1 cellular context compared by ENCODE assay signal in the genomic region with DNA sequence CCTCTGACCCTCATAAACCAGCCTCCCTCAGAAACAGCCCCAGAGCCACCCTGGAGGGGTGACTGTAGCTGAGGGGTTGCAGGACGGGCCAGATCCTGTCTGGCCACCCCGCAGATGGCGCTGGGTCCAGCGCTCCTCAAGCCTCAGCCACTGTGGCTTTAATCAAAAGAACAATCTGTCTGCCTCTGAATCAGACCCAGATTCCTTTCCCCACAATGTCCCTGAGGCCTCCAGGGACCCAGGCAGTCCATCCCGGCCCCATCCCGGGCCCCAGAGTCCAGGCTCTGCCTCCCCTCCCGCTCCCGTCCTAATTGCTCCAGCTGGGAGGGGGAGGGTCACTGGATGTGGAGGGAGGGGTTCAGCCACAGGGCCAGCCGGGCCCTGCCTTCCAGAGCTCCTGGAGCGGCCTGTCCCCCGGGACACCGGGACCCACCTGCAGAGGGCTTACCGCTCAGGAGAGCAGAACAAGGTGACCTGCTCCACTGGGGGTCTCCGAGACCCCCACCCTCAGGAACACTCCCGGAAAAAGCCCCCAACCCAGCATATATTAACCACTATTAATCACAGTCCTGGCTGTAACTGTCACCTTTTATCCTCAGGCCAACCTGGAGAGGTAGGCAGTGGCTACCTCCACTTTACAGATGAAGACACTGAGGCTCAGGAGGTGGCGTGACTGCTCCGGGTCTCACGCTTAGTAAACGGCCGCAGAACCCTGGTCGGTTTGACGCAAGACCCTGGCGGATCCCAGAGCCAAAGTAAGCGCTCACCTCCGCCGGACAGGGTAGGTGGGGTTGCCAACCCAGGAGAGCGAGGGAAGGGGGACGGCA.
TF ChIP-seq lines count a peak whose summit lies in the region.

No MANE protein-coding gene starts in this region.

TF ChIP-seq in HepG2, 621 proteins besides CTCF, POLR2A, EP300 and RAD21:
- TF ChIP-seq ZNF678 (CRISPR knock-in tag; IDR thresholded peaks at IDR 0.05) (no peak), ZMYM3 (CRISPR knock-in tag; IDR thresholded peaks at IDR 0.05) (no peak), TCF7L2 (IDR thresholded peaks at IDR 0.05; ENCODE audit: low read depth, low read length) (no peak), ATF7 (IDR thresholded peaks at IDR 0.05) (no peak), ATF7 (CRISPR knock-in tag; IDR thresholded peaks at IDR 0.05) (no peak), ZNF746 (CRISPR knock-in tag; IDR thresholded peaks at IDR 0.05) (no peak), TEAD2 (CRISPR knock-in tag; IDR thresholded peaks at IDR 0.05) (no peak), NFKB2 (CRISPR knock-in tag; IDR thresholded peaks at IDR 0.05; ENCODE audit: borderline replicate concordance) (0 out of 2 replicates have a peak, but pooled peaks have one; percentile 41), PCBP1 (IDR thresholded peaks at IDR 0.05; ENCODE audit: borderline replicate concordance, low read depth, low read length) (0 out of 2 replicates have a peak, but pooled peaks have one; percentile 15), ZBTB42 (CRISPR knock-in tag; IDR thresholded peaks at IDR 0.05) (no peak), ZNF543 (CRISPR knock-in tag; IDR thresholded peaks at IDR 0.05) (no peak), ZBTB7A (CRISPR knock-in tag; IDR thresholded peaks at IDR 0.05) (peak; percentile 4; the same call in 1 of the 2 replicates), MEIS2 (CRISPR knock-in tag; IDR thresholded peaks at IDR 0.05) (0 out of 2 replicates have a peak, but pooled peaks have one; percentile 36), ZNF891 (CRISPR knock-in tag; IDR thresholded peaks at IDR 0.05) (0 out of 2 replicates have a peak, but pooled peaks have one; percentile 27), MEIS1 (CRISPR knock-in tag; IDR thresholded peaks at IDR 0.05; ENCODE audit: borderline replicate concordance) (0 out of 2 replicates have a peak, but pooled peaks have one; percentile 28), PLRG1 (conservative IDR thresholded peaks at IDR 0.05) (no peak), HNRNPLL (IDR thresholded peaks at IDR 0.05; ENCODE audit: low read depth, low read length, poor library complexity, severe bottlenecking) (peak; percentile 43), AGO1 (IDR thresholded peaks at IDR 0.05; ENCODE audit: low read depth, low read length, poor library complexity, severe bottlenecking) (no peak), ZBTB7B (CRISPR knock-in tag; IDR thresholded peaks at IDR 0.05) (peak; percentile 33; the same call in 1 of the 2 replicates), ZNF761 (CRISPR knock-in tag; conservative IDR thresholded peaks at IDR 0.05) (no peak), ZNF850 (CRISPR knock-in tag; conservative IDR thresholded peaks at IDR 0.05) (no peak), TMF1 (CRISPR knock-in tag; IDR thresholded peaks at IDR 0.05; ENCODE audit: low read depth) (no peak), ZNF629 (CRISPR knock-in tag; conservative IDR thresholded peaks at IDR 0.05) (peak; percentile 87), ZNF225 (CRISPR knock-in tag; IDR thresholded peaks at IDR 0.05) (no peak), ATM (IDR thresholded peaks at IDR 0.05; ENCODE audit: borderline replicate concordance) (no peak), CCDC6 (CRISPR knock-in tag; IDR thresholded peaks at IDR 0.05) (no peak), ELF1 (CRISPR knock-in tag; IDR thresholded peaks at IDR 0.05) (no peak), SUZ12 (IDR thresholded peaks at IDR 0.05; ENCODE audit: low read depth, low read length) (no peak), SRSF1 (optimal IDR thresholded peaks at IDR 0.05; ENCODE audit: low read depth, low read length) (peak; percentile 27), ISL2 (CRISPR knock-in tag; IDR thresholded peaks at IDR 0.05) (no peak)
- TF ChIP-seq, protein P1, sequence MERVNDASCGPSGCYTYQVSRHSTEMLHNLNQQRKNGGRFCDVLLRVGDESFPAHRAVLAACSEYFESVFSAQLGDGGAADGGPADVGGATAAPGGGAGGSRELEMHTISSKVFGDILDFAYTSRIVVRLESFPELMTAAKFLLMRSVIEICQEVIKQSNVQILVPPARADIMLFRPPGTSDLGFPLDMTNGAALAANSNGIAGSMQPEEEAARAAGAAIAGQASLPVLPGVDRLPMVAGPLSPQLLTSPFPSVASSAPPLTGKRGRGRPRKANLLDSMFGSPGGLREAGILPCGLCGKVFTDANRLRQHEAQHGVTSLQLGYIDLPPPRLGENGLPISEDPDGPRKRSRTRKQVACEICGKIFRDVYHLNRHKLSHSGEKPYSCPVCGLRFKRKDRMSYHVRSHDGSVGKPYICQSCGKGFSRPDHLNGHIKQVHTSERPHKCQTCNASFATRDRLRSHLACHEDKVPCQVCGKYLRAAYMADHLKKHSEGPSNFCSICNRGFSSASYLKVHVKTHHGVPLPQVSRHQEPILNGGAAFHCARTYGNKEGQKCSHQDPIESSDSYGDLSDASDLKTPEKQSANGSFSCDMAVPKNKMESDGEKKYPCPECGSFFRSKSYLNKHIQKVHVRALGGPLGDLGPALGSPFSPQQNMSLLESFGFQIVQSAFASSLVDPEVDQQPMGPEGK (CRISPR knock-in tag; IDR thresholded peaks at IDR 0.05) = peak; percentile 69
- TF ChIP-seq, protein P2, sequence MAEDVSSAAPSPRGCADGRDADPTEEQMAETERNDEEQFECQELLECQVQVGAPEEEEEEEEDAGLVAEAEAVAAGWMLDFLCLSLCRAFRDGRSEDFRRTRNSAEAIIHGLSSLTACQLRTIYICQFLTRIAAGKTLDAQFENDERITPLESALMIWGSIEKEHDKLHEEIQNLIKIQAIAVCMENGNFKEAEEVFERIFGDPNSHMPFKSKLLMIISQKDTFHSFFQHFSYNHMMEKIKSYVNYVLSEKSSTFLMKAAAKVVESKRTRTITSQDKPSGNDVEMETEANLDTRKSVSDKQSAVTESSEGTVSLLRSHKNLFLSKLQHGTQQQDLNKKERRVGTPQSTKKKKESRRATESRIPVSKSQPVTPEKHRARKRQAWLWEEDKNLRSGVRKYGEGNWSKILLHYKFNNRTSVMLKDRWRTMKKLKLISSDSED (CRISPR knock-in tag; IDR thresholded peaks at IDR 0.05) = no peak
- TF ChIP-seq, protein P3, sequence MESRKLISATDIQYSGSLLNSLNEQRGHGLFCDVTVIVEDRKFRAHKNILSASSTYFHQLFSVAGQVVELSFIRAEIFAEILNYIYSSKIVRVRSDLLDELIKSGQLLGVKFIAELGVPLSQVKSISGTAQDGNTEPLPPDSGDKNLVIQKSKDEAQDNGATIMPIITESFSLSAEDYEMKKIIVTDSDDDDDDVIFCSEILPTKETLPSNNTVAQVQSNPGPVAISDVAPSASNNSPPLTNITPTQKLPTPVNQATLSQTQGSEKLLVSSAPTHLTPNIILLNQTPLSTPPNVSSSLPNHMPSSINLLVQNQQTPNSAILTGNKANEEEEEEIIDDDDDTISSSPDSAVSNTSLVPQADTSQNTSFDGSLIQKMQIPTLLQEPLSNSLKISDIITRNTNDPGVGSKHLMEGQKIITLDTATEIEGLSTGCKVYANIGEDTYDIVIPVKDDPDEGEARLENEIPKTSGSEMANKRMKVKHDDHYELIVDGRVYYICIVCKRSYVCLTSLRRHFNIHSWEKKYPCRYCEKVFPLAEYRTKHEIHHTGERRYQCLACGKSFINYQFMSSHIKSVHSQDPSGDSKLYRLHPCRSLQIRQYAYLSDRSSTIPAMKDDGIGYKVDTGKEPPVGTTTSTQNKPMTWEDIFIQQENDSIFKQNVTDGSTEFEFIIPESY (CRISPR knock-in tag; IDR thresholded peaks at IDR 0.05) = no peak
- TF ChIP-seq, protein P4, sequence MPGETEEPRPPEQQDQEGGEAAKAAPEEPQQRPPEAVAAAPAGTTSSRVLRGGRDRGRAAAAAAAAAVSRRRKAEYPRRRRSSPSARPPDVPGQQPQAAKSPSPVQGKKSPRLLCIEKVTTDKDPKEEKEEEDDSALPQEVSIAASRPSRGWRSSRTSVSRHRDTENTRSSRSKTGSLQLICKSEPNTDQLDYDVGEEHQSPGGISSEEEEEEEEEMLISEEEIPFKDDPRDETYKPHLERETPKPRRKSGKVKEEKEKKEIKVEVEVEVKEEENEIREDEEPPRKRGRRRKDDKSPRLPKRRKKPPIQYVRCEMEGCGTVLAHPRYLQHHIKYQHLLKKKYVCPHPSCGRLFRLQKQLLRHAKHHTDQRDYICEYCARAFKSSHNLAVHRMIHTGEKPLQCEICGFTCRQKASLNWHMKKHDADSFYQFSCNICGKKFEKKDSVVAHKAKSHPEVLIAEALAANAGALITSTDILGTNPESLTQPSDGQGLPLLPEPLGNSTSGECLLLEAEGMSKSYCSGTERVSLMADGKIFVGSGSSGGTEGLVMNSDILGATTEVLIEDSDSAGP (CRISPR knock-in tag; IDR thresholded peaks at IDR 0.05; ENCODE audit: borderline replicate concordance) = peak; percentile 35; the same call in 1 of the 2 replicates
- TF ChIP-seq, protein P5, sequence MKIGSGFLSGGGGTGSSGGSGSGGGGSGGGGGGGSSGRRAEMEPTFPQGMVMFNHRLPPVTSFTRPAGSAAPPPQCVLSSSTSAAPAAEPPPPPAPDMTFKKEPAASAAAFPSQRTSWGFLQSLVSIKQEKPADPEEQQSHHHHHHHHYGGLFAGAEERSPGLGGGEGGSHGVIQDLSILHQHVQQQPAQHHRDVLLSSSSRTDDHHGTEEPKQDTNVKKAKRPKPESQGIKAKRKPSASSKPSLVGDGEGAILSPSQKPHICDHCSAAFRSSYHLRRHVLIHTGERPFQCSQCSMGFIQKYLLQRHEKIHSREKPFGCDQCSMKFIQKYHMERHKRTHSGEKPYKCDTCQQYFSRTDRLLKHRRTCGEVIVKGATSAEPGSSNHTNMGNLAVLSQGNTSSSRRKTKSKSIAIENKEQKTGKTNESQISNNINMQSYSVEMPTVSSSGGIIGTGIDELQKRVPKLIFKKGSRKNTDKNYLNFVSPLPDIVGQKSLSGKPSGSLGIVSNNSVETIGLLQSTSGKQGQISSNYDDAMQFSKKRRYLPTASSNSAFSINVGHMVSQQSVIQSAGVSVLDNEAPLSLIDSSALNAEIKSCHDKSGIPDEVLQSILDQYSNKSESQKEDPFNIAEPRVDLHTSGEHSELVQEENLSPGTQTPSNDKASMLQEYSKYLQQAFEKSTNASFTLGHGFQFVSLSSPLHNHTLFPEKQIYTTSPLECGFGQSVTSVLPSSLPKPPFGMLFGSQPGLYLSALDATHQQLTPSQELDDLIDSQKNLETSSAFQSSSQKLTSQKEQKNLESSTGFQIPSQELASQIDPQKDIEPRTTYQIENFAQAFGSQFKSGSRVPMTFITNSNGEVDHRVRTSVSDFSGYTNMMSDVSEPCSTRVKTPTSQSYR (CRISPR knock-in tag; IDR thresholded peaks at IDR 0.05; ENCODE audit: borderline replicate concordance) = peak; percentile 18; the same call in 1 of the 2 replicates
- TF ChIP-seq, protein P6, sequence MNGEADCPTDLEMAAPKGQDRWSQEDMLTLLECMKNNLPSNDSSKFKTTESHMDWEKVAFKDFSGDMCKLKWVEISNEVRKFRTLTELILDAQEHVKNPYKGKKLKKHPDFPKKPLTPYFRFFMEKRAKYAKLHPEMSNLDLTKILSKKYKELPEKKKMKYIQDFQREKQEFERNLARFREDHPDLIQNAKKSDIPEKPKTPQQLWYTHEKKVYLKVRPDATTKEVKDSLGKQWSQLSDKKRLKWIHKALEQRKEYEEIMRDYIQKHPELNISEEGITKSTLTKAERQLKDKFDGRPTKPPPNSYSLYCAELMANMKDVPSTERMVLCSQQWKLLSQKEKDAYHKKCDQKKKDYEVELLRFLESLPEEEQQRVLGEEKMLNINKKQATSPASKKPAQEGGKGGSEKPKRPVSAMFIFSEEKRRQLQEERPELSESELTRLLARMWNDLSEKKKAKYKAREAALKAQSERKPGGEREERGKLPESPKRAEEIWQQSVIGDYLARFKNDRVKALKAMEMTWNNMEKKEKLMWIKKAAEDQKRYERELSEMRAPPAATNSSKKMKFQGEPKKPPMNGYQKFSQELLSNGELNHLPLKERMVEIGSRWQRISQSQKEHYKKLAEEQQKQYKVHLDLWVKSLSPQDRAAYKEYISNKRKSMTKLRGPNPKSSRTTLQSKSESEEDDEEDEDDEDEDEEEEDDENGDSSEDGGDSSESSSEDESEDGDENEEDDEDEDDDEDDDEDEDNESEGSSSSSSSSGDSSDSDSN (CRISPR knock-in tag; IDR thresholded peaks at IDR 0.05) = peak; percentile 30; the same call in 1 of the 2 replicates
- TF ChIP-seq, protein P7, sequence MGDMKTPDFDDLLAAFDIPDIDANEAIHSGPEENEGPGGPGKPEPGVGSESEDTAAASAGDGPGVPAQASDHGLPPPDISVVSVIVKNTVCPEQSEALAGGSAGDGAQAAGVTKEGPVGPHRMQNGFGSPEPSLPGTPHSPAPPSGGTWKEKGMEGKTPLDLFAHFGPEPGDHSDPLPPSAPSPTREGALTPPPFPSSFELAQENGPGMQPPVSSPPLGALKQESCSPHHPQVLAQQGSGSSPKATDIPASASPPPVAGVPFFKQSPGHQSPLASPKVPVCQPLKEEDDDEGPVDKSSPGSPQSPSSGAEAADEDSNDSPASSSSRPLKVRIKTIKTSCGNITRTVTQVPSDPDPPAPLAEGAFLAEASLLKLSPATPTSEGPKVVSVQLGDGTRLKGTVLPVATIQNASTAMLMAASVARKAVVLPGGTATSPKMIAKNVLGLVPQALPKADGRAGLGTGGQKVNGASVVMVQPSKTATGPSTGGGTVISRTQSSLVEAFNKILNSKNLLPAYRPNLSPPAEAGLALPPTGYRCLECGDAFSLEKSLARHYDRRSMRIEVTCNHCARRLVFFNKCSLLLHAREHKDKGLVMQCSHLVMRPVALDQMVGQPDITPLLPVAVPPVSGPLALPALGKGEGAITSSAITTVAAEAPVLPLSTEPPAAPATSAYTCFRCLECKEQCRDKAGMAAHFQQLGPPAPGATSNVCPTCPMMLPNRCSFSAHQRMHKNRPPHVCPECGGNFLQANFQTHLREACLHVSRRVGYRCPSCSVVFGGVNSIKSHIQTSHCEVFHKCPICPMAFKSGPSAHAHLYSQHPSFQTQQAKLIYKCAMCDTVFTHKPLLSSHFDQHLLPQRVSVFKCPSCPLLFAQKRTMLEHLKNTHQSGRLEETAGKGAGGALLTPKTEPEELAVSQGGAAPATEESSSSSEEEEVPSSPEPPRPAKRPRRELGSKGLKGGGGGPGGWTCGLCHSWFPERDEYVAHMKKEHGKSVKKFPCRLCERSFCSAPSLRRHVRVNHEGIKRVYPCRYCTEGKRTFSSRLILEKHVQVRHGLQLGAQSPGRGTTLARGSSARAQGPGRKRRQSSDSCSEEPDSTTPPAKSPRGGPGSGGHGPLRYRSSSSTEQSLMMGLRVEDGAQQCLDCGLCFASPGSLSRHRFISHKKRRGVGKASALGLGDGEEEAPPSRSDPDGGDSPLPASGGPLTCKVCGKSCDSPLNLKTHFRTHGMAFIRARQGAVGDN (CRISPR knock-in tag; IDR thresholded peaks at IDR 0.05) = peak; percentile 49; the same call in 1 of the 2 replicates
- TF ChIP-seq, protein P8, sequence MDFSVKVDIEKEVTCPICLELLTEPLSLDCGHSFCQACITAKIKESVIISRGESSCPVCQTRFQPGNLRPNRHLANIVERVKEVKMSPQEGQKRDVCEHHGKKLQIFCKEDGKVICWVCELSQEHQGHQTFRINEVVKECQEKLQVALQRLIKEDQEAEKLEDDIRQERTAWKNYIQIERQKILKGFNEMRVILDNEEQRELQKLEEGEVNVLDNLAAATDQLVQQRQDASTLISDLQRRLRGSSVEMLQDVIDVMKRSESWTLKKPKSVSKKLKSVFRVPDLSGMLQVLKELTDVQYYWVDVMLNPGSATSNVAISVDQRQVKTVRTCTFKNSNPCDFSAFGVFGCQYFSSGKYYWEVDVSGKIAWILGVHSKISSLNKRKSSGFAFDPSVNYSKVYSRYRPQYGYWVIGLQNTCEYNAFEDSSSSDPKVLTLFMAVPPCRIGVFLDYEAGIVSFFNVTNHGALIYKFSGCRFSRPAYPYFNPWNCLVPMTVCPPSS (IDR thresholded peaks at IDR 0.05) = no peak
- TF ChIP-seq, protein P9, sequence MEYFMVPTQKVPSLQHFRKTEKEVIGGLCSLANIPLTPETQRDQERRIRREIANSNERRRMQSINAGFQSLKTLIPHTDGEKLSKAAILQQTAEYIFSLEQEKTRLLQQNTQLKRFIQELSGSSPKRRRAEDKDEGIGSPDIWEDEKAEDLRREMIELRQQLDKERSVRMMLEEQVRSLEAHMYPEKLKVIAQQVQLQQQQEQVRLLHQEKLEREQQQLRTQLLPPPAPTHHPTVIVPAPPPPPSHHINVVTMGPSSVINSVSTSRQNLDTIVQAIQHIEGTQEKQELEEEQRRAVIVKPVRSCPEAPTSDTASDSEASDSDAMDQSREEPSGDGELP (IDR thresholded peaks at IDR 0.05; ENCODE audit: borderline replicate concordance, low read depth) = peak; percentile 75; the same call in 1 of the 2 replicates
